In the genomic region with DNA sequence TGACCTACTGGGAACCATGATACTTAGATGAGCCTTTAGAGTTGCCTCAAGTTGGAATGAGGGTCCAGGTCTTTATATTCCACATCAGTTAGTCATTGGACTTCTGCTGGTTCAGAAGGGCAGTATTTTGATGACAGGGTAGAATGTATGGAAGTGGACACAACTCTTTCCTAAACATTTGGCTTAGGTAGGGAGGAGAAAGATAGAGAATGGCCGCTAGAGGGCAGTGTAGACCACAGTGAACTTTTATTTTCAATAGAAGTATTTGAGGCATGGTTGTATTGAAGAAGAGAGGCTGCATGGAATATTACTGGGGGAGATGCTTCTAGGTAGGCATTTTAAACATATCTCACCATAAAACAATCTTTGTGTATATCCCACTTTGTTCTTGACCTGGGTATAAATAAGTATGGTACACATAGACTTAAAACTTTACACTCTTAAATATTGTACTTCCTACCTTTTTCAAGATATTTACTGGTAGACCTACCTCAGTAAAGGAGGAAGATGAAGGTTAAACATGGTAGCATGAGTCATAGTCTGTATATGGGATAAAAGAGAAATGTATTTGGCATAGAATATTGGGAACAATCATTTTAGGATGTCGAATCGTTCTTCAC, we compare ENCODE assay signal across 8 cellular contexts.
DNase-seq lines count a peak whose midpoint lies in the region; ATAC-seq and TF ChIP-seq lines count a peak whose summit lies in the region.

No MANE protein-coding gene starts in this region.

- ATAC-seq in HG02610 (IDR thresholded peaks at IDR 0.05; ENCODE audit: unreplicated experiment), result peak; percentile 77
- no peak for ATAC-seq in activated B cell treated with CpG ODN at 0.5 μM for 24 hours (ENCODE audit: low read depth)
- ATAC-seq in naive B cell (ENCODE audit: low read depth in 2 of 2), result peak in 1 of 2 donors; percentile 23

- DNase-seq in AG04449 (ENCODE audit: low read depth, low spot score), result peak; percentile 19
- DNase-seq in GM10266 (ENCODE audit: extremely low spot score), result peak; percentile 20
- peak; percentile 2 for DNase-seq in NCI-H146 treated with DMSO at 0.1 percent for 48 hours (lab: John Stamatoyannopoulos, UW; ENCODE audit: unreplicated experiment)
- no peak for DNase-seq in activated B cell treated with CpG ODN at 0.5 μM for 24 hours
- DNase-seq in epithelial cell of esophagus (ENCODE audit: low read depth), result peak; percentile 74
- peak; percentile 19 for DNase-seq in naive B cell
- DNase-seq in ureter (ENCODE audit: low spot score), result peak; percentile 54

- no peaks in the 10 kb centered on the region for H3K4me1 Mint-ChIP-seq in activated B cell treated with CpG ODN at 0.5 μM for 24 hours
- no peaks in the 10 kb centered on the region for H3K4me1 Mint-ChIP-seq in naive B cell

- TF ChIP-seq CTCF in AG04449 (IDR thresholded peaks at IDR 0.05; ENCODE audit: insufficient read depth, low read length, missing control alignments) (peak; percentile 48), GM10266 (IDR thresholded peaks at IDR 0.05; ENCODE audit: control insufficient read depth, insufficient read depth, low read depth, missing control alignments) (peak; percentile 64), activated B cell treated with CpG ODN at 0.5 μM for 24 hours (IDR thresholded peaks at IDR 0.05) (peak; percentile 80), epithelial cell of esophagus (IDR thresholded peaks at IDR 0.05; ENCODE audit: insufficient read depth, low read depth, low read length, missing control alignments) (peak; percentile 73)

- POLR2A ChIA-PET in AG04449 (lab: Yijun Ruan, JAX), result no interaction called here
- POLR2A ChIA-PET in activated B cell treated with CpG ODN at 0.5 μM for 24 hours (lab: Charles Lee), result no interaction called here

- H3K27ac Mint-ChIP-seq in activated B cell treated with CpG ODN at 0.5 μM for 24 hours (no peak overlapping the region), naive B cell (no peak overlapping the region)

- no peaks in the 10 kb centered on the region for H3K36me3 Mint-ChIP-seq in activated B cell treated with CpG ODN at 0.5 μM for 24 hours (ENCODE audit: low read depth)
- no peaks in the 10 kb centered on the region for H3K36me3 Mint-ChIP-seq in naive B cell

- no peaks in the 10 kb centered on the region for H3K27me3 Mint-ChIP-seq in activated B cell treated with CpG ODN at 0.5 μM for 24 hours
- peaks cover 0 to 8% (median 5%) of the 10 kb centered on the region in 3 donors for H3K27me3 Mint-ChIP-seq in naive B cell

- H3K9me3 Mint-ChIP-seq in activated B cell treated with CpG ODN at 0.5 μM for 24 hours, result no peaks in the 10 kb centered on the region
- no peaks in the 10 kb centered on the region for H3K9me3 Mint-ChIP-seq in naive B cell

- no peak overlapping the region for H3K4me3 ChIP-seq in AG04449 (ENCODE audit: low read depth, low read length)
- no peak overlapping the region for H3K4me3 ChIP-seq in epithelial cell of esophagus (ENCODE audit: low read length)

- H3K4me3 Mint-ChIP-seq in activated B cell treated with CpG ODN at 0.5 μM for 24 hours (no peak overlapping the region), naive B cell (no peak overlapping the region)

- intact Hi-C loops in activated B cell treated with CpG ODN at 0.5 μM for 24 hours (cut with micrococcal nuclease), result loop anchor here (5.0 to 10.0 kb wide), 2 partner anchors 1331 to 1542 kb away; no protein-coding TSS in a partner anchor

- CTCF ChIA-PET in AG04449 (lab: Yijun Ruan, JAX), result interaction anchor here (1.0 to 2.4 kb wide), 5 partner anchors 8 to 1500 kb away, joined by 3 to 20 read pairs (median 16); no protein-coding TSS in a partner anchor
- CTCF ChIA-PET in activated B cell treated with CpG ODN at 0.5 μM for 24 hours (lab: Charles Lee), result no interaction called here
